In genomic region chr2:240567872-240568677, GRCh38 we compare ENCODE assay signal across 8 cellular contexts. TPM values are rescaled to one million over a fixed set of nuclear protein-coding genes. Genes with fewer than 3 reads are reported as not detected.
DNase-seq lines count a peak whose midpoint lies in the region; ATAC-seq and TF ChIP-seq lines count a peak whose summit lies in the region.

A gene with protein sequence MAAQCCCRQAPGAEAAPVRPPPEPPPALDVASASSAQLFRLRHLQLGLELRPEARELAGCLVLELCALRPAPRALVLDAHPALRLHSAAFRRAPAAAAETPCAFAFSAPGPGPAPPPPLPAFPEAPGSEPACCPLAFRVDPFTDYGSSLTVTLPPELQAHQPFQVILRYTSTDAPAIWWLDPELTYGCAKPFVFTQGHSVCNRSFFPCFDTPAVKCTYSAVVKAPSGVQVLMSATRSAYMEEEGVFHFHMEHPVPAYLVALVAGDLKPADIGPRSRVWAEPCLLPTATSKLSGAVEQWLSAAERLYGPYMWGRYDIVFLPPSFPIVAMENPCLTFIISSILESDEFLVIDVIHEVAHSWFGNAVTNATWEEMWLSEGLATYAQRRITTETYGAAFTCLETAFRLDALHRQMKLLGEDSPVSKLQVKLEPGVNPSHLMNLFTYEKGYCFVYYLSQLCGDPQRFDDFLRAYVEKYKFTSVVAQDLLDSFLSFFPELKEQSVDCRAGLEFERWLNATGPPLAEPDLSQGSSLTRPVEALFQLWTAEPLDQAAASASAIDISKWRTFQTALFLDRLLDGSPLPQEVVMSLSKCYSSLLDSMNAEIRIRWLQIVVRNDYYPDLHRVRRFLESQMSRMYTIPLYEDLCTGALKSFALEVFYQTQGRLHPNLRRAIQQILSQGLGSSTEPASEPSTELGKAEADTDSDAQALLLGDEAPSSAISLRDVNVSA (plus strand): TSS chr2:240568484. CDS start chr2:240568587, 103 bp downstream.

- H2AFZ ChIP-seq in ACC112 (ENCODE audit: low read length, unreplicated experiment) = peak within 1 kb of the TSS; percentile 27

- TF ChIP-seq CTCF in left ventricle myocardium inferior (IDR thresholded peaks at IDR 0.05; ENCODE audit: borderline replicate concordance) = no peak

- ATAC-seq in GM18511 (IDR thresholded peaks at IDR 0.05; ENCODE audit: unreplicated experiment) = peak; percentile 36
- ATAC-seq in HG03457 (IDR thresholded peaks at IDR 0.05; ENCODE audit: unreplicated experiment) = peak; percentile 23

- no peak within 1 kb of the TSS for H3K27ac ChIP-seq in ACC112 (ENCODE audit: low read depth, low read length)
- peak within 1 kb of the TSS; percentile 82 for H3K27ac ChIP-seq in angular gyrus (ENCODE audit: low read depth, low read length)
- H3K27ac ChIP-seq in left ventricle myocardium inferior (replicated peaks) = peak within 1 kb of the TSS; percentile 96

- H3K9me3 ChIP-seq in left ventricle myocardium inferior (replicated peaks) = no peaks in the 10 kb centered on the region

- H3K4me3 ChIP-seq in ACC112 (ENCODE audit: low read depth, low read length) = peak within 1 kb of the TSS; percentile 79
- peak within 1 kb of the TSS; percentile 92 for H3K4me3 ChIP-seq in left ventricle myocardium inferior

- no peaks in the 10 kb centered on the region for H3K79me2 ChIP-seq in ACC112 (ENCODE audit: control insufficient read depth, insufficient read depth, low read length, unreplicated experiment)

- in situ Hi-C loops in SK-MEL-5 (cut with HindIII; ENCODE audit: low pct_unique_long_range_greater_than_20kb, low sequenced_read_pairs) = no loop called here

- H3K36me3 ChIP-seq in ACC112 (ENCODE audit: insufficient read depth, low read length) (no peaks in the 10 kb centered on the region), left ventricle myocardium inferior (peaks cover 5% of the 10 kb centered on the region)

- peaks cover 29% of the 10 kb centered on the region for H3K4me1 ChIP-seq in ACC112 (ENCODE audit: control insufficient read depth, insufficient read depth, low read length, unreplicated experiment)
- peaks cover 56% of the 10 kb centered on the region for H3K4me1 ChIP-seq in left ventricle myocardium inferior

- peak; percentile 21 for DNase-seq in SK-MEL-5 (ENCODE audit: low read depth, low spot score)
- DNase-seq in left ventricle myocardium inferior = peak; percentile 54
- DNase-seq in posterior vena cava (ENCODE audit: low spot score) = peak; percentile 82
- DNase-seq in HCEC 1CT = no peak

- H3K27me3 ChIP-seq in ACC112 (ENCODE audit: insufficient read depth, low read length) (no peaks in the 10 kb centered on the region), left ventricle myocardium inferior (ENCODE audit: low read depth) (no peaks in the 10 kb centered on the region)

- intact Hi-C loops in left ventricle myocardium inferior (cut with micrococcal nuclease) = no loop called here
- intact Hi-C loops in posterior vena cava (cut with DNase I) = no loop called here

RNA-seq across cellular contexts. Expression of the gene that starts here (rescaled TPM):
- 19.0 and 19.7 TPM in 2 replicates for total RNA-seq in SK-MEL-5 (2014; rRNA removed; shearing (Covaris generic))
- 91.1 and 102 TPM in 2 replicates for polyA plus RNA-seq in SK-MEL-5 (2015; cell fraction: cytosol; rRNA removed)
- 91.6 and 113 TPM in 2 replicates for polyA plus RNA-seq in SK-MEL-5 (2015; cell fraction: nucleus; rRNA removed)
- total RNA-seq in left ventricle myocardium inferior = 80.1 TPM
- total RNA-seq in posterior vena cava = 10 to 100 TPM; 47.1 to 49.3 TPM
